8 cellular contexts compared by ENCODE assay signal in genomic region chr2:169933124-169933711, GRCh38.
DNase-seq lines count a peak whose midpoint lies in the region; ATAC-seq, FAIRE-seq and TF ChIP-seq lines count a peak whose summit lies in the region.

No MANE protein-coding gene starts in this region.

- H3K27me3 Mint-ChIP-seq in neural crest cell (ENCODE audit: low read depth): no peaks in the 10 kb centered on the region

- no peaks in the 10 kb centered on the region for H3K27me3 ChIP-seq in NT2/D1 (ENCODE audit: insufficient read depth, insufficient read length)

- H3K4me3 ChIP-seq in NT2/D1 (ENCODE audit: insufficient read length, low read depth): no peak overlapping the region

- no peaks in the 10 kb centered on the region for H3K4me1 ChIP-seq in NT2/D1 (ENCODE audit: insufficient read depth, insufficient read length)

- no peak overlapping the region for H3K27ac Mint-ChIP-seq in neural crest cell (ENCODE audit: unreplicated experiment)

- peaks cover 11% of the 10 kb centered on the region for H3K36me3 Mint-ChIP-seq in neural crest cell (ENCODE audit: low read depth)

- peak; percentile 92 for FAIRE-seq in endometrium (lab: Jason Lieb, UNC)

- H3K9ac ChIP-seq in NT2/D1 (ENCODE audit: insufficient read length, low read depth): no peak overlapping the region

- DNase-seq in A172 (ENCODE audit: low spot score): peak; percentile 11
- DNase-seq in NT2/D1 (ENCODE audit: low read depth, low spot score): peak; percentile 9
- no peak for DNase-seq in neural crest cell (ENCODE audit: low read depth, low spot score)
- no peak for DNase-seq in cortex of kidney (lab: John Stamatoyannopoulos, UW)

- H3K4me3 Mint-ChIP-seq in neural crest cell: no peak overlapping the region

- ATAC-seq in HG03354 (IDR thresholded peaks at IDR 0.05; ENCODE audit: poor library complexity, severe bottlenecking, unreplicated experiment) (peak; percentile 85), GM18858 (IDR thresholded peaks at IDR 0.05; ENCODE audit: unreplicated experiment) (no peak)

- no peaks in the 10 kb centered on the region for H3K4me1 Mint-ChIP-seq in neural crest cell

- H3K9me3 ChIP-seq in NT2/D1 (ENCODE audit: insufficient read depth, low read length): no peaks in the 10 kb centered on the region

- peaks cover 8% of the 10 kb centered on the region for H3K36me3 ChIP-seq in NT2/D1 (ENCODE audit: insufficient read depth, insufficient read length, low read length)

- TF ChIP-seq CTCF in GM12873 (IDR thresholded peaks at IDR 0.05; ENCODE audit: insufficient read depth, low read depth, low read length, missing control alignments) (peak; percentile 52), neural crest cell (conservative IDR thresholded peaks at IDR 0.05) (peak; percentile 70)

- H3K9me3 Mint-ChIP-seq in neural crest cell: no peaks in the 10 kb centered on the region

Comparison
In these comparisons a context has a peak if more than half of its experiments do, and no peak if none do; other contexts are left out.
1. DNase-seq: peak in A172 (single experiment) and NT2/D1 (single experiment); none in neural crest cell (single experiment) and cortex of kidney (single experiment).